10 cellular contexts compared by ENCODE assay signal in the genomic region with DNA sequence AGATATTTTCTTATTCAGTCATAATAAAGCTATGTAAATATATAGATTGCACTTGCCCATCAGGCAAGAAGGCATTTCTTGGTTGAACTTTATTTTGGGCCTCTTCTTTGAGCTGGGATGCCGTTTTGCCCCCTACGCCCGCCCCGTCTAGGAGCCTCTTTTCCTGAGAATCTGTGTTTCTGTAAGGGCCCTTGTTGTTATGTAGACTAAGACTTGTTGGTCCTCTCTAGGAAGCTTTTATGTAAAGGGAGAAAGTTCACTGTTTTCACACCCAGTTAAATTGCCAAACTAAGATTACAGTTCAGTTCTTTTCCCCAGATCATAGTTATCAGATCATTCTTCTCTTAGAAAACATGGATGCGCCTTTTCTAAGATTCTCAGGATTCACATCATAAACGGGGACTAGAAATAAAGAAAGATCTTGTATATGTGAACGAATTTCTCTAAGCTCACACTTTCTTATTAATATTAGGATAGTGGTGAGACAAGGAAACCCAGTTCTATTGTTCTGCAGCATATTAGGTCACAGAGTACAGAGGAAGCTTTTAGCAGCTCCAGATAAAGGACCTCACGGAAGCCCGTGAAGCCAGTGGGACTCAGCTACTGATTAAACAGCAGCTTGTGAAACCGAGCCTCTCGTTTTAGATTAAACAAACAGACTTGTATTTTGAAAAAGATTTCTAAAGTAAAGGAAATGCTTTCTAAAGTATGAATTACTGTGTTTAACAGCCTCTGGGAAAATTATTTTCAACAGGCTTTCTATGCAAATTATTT. TPM values are rescaled to one million over a fixed set of nuclear protein-coding genes. Genes with fewer than 3 reads are reported as not detected.
DNase-seq lines count a peak whose midpoint lies in the region; ATAC-seq and TF ChIP-seq lines count a peak whose summit lies in the region.
"Had no signal": no experiment of that assay in that cellular context is flagged by ENCODE, and none has a peak within 500 bp of the region (broad histone marks: within the 10 kb centered on the region; RNA-seq: fewer than 3 reads in every experiment).

No MANE protein-coding gene starts in this region.

- H3K4me3 ChIP-seq in cardiac muscle cell (peak overlapping the region; percentile 11), lower lobe of right lung (peak overlapping the region; percentile 24)

- DNase-seq in cardiac muscle cell (ENCODE audit: low read depth in 1 of 2, low spot score in 1 of 2) (peak; percentile 55 to 79), cardiac septum (ENCODE audit: low spot score) (no peak), endothelial cell (ENCODE audit: low spot score) (peak; percentile 27), lower lobe of right lung (peak; percentile 56), hippocampal formation (lab: John Stamatoyannopoulos, UW) (no peak)
- no peak for DNase-seq in stimulated activated effector memory CD8-positive, alpha-beta T cell treated with anti-CD3 and anti-CD28 coated beads, Interleukin-12 subunit alpha, Interleukin-12 subunit beta, amount 100 ng/mL, for 72 hours (ENCODE audit: low spot score in 2 of 2)
- no peak for DNase-seq in stimulated activated naive CD4-positive, alpha-beta T cell (lab: John Stamatoyannopoulos, UW)
- DNase-seq: activated CD4-positive, CD25-positive, alpha-beta regulatory T cell; activated naive CD4-positive, alpha-beta T cell treated with anti-CD3 and anti-CD28 coated beads, Interleukin-2, amount 50 U/mL, for 16 hours had no signal

- H3K9me3 ChIP-seq in cardiac muscle cell (ENCODE audit: low read depth) (no peaks in the 10 kb centered on the region), lower lobe of right lung (no peaks in the 10 kb centered on the region)

- H3K27ac ChIP-seq in cardiac muscle cell (peak overlapping the region; percentile 48), lower lobe of right lung (peak overlapping the region; percentile 62)

- no peaks in the 10 kb centered on the region for H3K27me3 ChIP-seq in cardiac muscle cell
- no peaks in the 10 kb centered on the region for H3K27me3 ChIP-seq in lower lobe of right lung (ENCODE audit: low read depth)

- H3K36me3 ChIP-seq in cardiac muscle cell (no peaks in the 10 kb centered on the region), lower lobe of right lung (no peaks in the 10 kb centered on the region)

- H3K4me3 Mint-ChIP-seq in endothelial cell (ENCODE audit: unreplicated experiment): no peak overlapping the region
- no peak overlapping the region for H3K4me3 Mint-ChIP-seq in stimulated activated effector memory CD8-positive, alpha-beta T cell treated with anti-CD3 and anti-CD28 coated beads, Interleukin-12 subunit alpha, Interleukin-12 subunit beta, amount 100 ng/mL, for 72 hours

- ATAC-seq in lower lobe of right lung (peak; percentile 53 to 69), GM18519 (IDR thresholded peaks at IDR 0.05; ENCODE audit: low FRiP score, unreplicated experiment) (no peak)
- ATAC-seq in stimulated activated effector memory CD8-positive, alpha-beta T cell treated with anti-CD3 and anti-CD28 coated beads, Interleukin-12 subunit alpha, Interleukin-12 subunit beta, amount 100 ng/mL, for 72 hours: no peak

- peaks cover 57% of the 10 kb centered on the region for H3K4me1 Mint-ChIP-seq in endothelial cell (ENCODE audit: unreplicated experiment)
- H3K4me1 Mint-ChIP-seq in stimulated activated effector memory CD8-positive, alpha-beta T cell treated with anti-CD3 and anti-CD28 coated beads, Interleukin-12 subunit alpha, Interleukin-12 subunit beta, amount 100 ng/mL, for 72 hours: peaks cover 26% of the 10 kb centered on the region

- no peaks in the 10 kb centered on the region for H3K9me3 Mint-ChIP-seq in endothelial cell (ENCODE audit: unreplicated experiment)
- peaks cover 3% of the 10 kb centered on the region for H3K9me3 Mint-ChIP-seq in stimulated activated effector memory CD8-positive, alpha-beta T cell treated with anti-CD3 and anti-CD28 coated beads, Interleukin-12 subunit alpha, Interleukin-12 subunit beta, amount 100 ng/mL, for 72 hours

- peaks cover 17% of the 10 kb centered on the region for H3K36me3 Mint-ChIP-seq in endothelial cell (ENCODE audit: low read depth, unreplicated experiment)
- no peaks in the 10 kb centered on the region for H3K36me3 Mint-ChIP-seq in stimulated activated effector memory CD8-positive, alpha-beta T cell treated with anti-CD3 and anti-CD28 coated beads, Interleukin-12 subunit alpha, Interleukin-12 subunit beta, amount 100 ng/mL, for 72 hours

- H3K4me1 ChIP-seq in cardiac muscle cell (ENCODE audit: low read depth) (peaks cover 26% of the 10 kb centered on the region), lower lobe of right lung (peaks cover 36% of the 10 kb centered on the region)

- peak overlapping the region; percentile 99 for H3K27ac Mint-ChIP-seq in endothelial cell (ENCODE audit: unreplicated experiment)
- H3K27ac Mint-ChIP-seq in stimulated activated effector memory CD8-positive, alpha-beta T cell treated with anti-CD3 and anti-CD28 coated beads, Interleukin-12 subunit alpha, Interleukin-12 subunit beta, amount 100 ng/mL, for 72 hours: no peak overlapping the region

- intact Hi-C loops in cardiac septum (cut with DNase I) (no loop called here), lower lobe of right lung (cut with DNase I) (no loop called here)

- peaks cover 11% of the 10 kb centered on the region for H3K27me3 Mint-ChIP-seq in endothelial cell (ENCODE audit: unreplicated experiment)

- TF ChIP-seq CTCF in cardiac muscle cell (IDR thresholded peaks at IDR 0.05; ENCODE audit: low read depth, low read length) (no peak), endothelial cell (IDR thresholded peaks at IDR 0.05; ENCODE audit: unreplicated experiment) (no peak), lower lobe of right lung (IDR thresholded peaks at IDR 0.05) (no peak)

RNA-seq across cellular contexts. Expression of a gene that starts 3.8 kb away (rescaled TPM):
- total RNA-seq in cardiac muscle cell: 19.2 and 23.8 TPM in 2 replicates
- polyA plus RNA-seq in cardiac muscle cell: 6.7 and 9.4 TPM in 2 replicates
- total RNA-seq in cardiac septum: 28.3 TPM
- total RNA-seq in endothelial cell (ENCODE audit: unreplicated experiment): 32.5 TPM
- 24.5 TPM for total RNA-seq in lower lobe of right lung

Comparison
In these comparisons a context has a peak if more than half of its experiments do, and no peak if none do; other contexts are left out.
1. DNase-seq: peak in cardiac muscle cell (2 of 2), endothelial cell (single experiment) and lower lobe of right lung (single experiment); none in cardiac septum (single experiment), stimulated activated effector memory CD8-positive, alpha-beta T cell treated with anti-CD3 and anti-CD28 coated beads, Interleukin-12 subunit alpha, Interleukin-12 subunit beta, amount 100 ng/mL, for 72 hours (0 of 2), stimulated activated naive CD4-positive, alpha-beta T cell (0 of 6) and hippocampal formation (0 of 2).
2. ATAC-seq: peak in lower lobe of right lung (2 of 2); none in stimulated activated effector memory CD8-positive, alpha-beta T cell treated with anti-CD3 and anti-CD28 coated beads, Interleukin-12 subunit alpha, Interleukin-12 subunit beta, amount 100 ng/mL, for 72 hours (single experiment) and GM18519 (single experiment).